7 cellular contexts compared by ENCODE assay signal in genomic region chr4:135072553-135072952, GRCh38.
"Had no signal": no experiment of that assay in that cellular context is flagged by ENCODE, and none has a peak within 500 bp of the region (broad histone marks: within the 10 kb centered on the region; RNA-seq: fewer than 3 reads in every experiment).

No MANE protein-coding gene starts in this region.

- H3K4me3 Mint-ChIP-seq: H9, HFFc6 had no signal

- DNase-seq: GOT3, H9, HCEC 1CT, HFFc6, IMR-90, KG1 had no signal

- H3K27ac Mint-ChIP-seq: HFFc6 had no signal

- H3K4me3 ChIP-seq: K562 had no signal

- ATAC-seq: K562 had no signal
